In the genomic region with DNA sequence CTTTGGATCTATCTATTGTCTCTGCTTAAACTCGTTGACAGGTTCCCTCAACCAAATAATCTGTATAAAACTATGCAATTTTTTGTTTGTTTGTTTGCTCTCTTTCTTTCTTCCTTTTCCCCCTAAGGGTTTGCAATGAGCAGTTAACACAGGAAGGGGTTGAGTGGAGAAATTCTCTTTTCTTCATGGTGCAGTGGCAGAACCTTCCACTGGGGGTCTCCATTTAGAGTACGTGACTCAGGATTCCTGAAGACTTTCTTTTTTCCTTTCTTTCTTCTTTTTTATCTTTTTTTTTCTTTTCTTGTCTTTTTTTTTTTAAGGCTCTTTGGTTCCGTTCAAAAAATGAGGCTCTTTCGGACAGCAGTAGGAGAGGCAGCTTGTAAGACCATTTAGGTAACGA, we compare ENCODE assay signal across 14 cellular contexts. TPM values are rescaled to one million over a fixed set of nuclear protein-coding genes. Genes with fewer than 3 reads are reported as not detected.
DNase-seq lines count a peak whose midpoint lies in the region; ATAC-seq, FAIRE-seq and TF ChIP-seq lines count a peak whose summit lies in the region.
"Had no signal": no experiment of that assay in that cellular context is flagged by ENCODE, and none has a peak within 500 bp of the region (broad histone marks: within the 10 kb centered on the region; RNA-seq: fewer than 3 reads in every experiment).

No MANE protein-coding gene starts in this region.

- H3K27me3 Mint-ChIP-seq in mesothelial cell of epicardium (ENCODE audit: low read depth): peaks cover 31% of the 10 kb centered on the region
- no peaks in the 10 kb centered on the region for H3K27me3 Mint-ChIP-seq in Calu3 (ENCODE audit: unreplicated experiment)
- H3K27me3 Mint-ChIP-seq: activated B cell treated with CpG ODN at 0.5 μM for 24 hours had no signal

- H3K36me3 Mint-ChIP-seq in mesothelial cell of epicardium (no peaks in the 10 kb centered on the region), Calu3 (ENCODE audit: insufficient read depth, unreplicated experiment) (no peaks in the 10 kb centered on the region)

- no peak overlapping the region for H2BK15ac ChIP-seq in neuronal stem cell (ENCODE audit: low read length)

- CTCF ChIA-PET in Calu3 (lab: Charles Lee): no interaction called here

- H3K18ac ChIP-seq in neuronal stem cell (ENCODE audit: low read length): no peak overlapping the region

- no peak overlapping the region for H3K4ac ChIP-seq in neuronal stem cell (ENCODE audit: low read length)

- no peak for FAIRE-seq in D721Med (lab: Jason Lieb, UNC)

- WGBS in spleen, 5 donors: 50 to 57% (median 52%) methylated on average over 5 of the region's 5 CpGs
- no CpG with 5 or more reads among the region's 5 CpGs for WGBS in neuronal stem cell (ENCODE audit: extremely low coverage in 2 of 2, insufficient read length in 2 of 2, insufficient replicate concordance in 1 of 2), 2 donors

- H3K4me2 ChIP-seq in Karpas-422 (ENCODE audit: low read depth, low read length, poor library complexity, severe bottlenecking) (no peak overlapping the region), neuronal stem cell (ENCODE audit: insufficient read depth, low read length, poor library complexity, severe bottlenecking) (no peak overlapping the region)

- no peak overlapping the region for H3K14ac ChIP-seq in neuronal stem cell (ENCODE audit: low read length)

- intact Hi-C loops in spleen (cut with DNase I; ENCODE audit: low total_unique reads): no loop called here
- intact Hi-C loops in Calu3 (cut with micrococcal nuclease; ENCODE audit: unreplicated experiment): no loop called here

- H3K23ac ChIP-seq in neuronal stem cell (ENCODE audit: low read depth, low read length, poor library complexity): no peak overlapping the region

- H3K4me3 Mint-ChIP-seq in mesothelial cell of epicardium (no peak overlapping the region), Calu3 (ENCODE audit: low read depth, unreplicated experiment) (no peak overlapping the region)
- H3K4me3 Mint-ChIP-seq: activated B cell treated with CpG ODN at 0.5 μM for 24 hours had no signal

- no peak overlapping the region for H2AK5ac ChIP-seq in neuronal stem cell (ENCODE audit: low read depth, low read length)

- no peak overlapping the region for H3K27ac Mint-ChIP-seq in mesothelial cell of epicardium
- H3K27ac Mint-ChIP-seq in Calu3 (ENCODE audit: unreplicated experiment): no peak overlapping the region
- H3K27ac Mint-ChIP-seq: activated B cell treated with CpG ODN at 0.5 μM for 24 hours had no signal

- no peak for TF ChIP-seq POLR2A in spleen (IDR thresholded peaks at IDR 0.05)

- H3K4me3 ChIP-seq in Karpas-422 (ENCODE audit: low read length) (no peak overlapping the region), astrocyte of the cerebellum (ENCODE audit: low read depth, low read length) (no peak overlapping the region), spleen (no peak overlapping the region), neuronal stem cell (ENCODE audit: low read length in 2 of 2) (no peak overlapping the region)
- H3K4me3 ChIP-seq: skin epidermis had no signal

- no peak for ATAC-seq in HG03135 (IDR thresholded peaks at IDR 0.05; ENCODE audit: unreplicated experiment)

- no peak overlapping the region for H4K91ac ChIP-seq in neuronal stem cell (ENCODE audit: low read depth, low read length, poor library complexity)

- in situ Hi-C loops in astrocyte of the cerebellum (cut with HindIII; ENCODE audit: low sequenced_read_pairs): no loop called here

- H2BK12ac ChIP-seq in neuronal stem cell (ENCODE audit: low read length): no peak overlapping the region

- H3K9ac ChIP-seq in Karpas-422 (ENCODE audit: low read length) (no peak overlapping the region), neuronal stem cell (ENCODE audit: low read depth, low read length, poor library complexity) (no peak overlapping the region)

- H3K4me1 ChIP-seq in Karpas-422 (ENCODE audit: low read length) (no peaks in the 10 kb centered on the region), spleen (no peaks in the 10 kb centered on the region), neuronal stem cell (ENCODE audit: control insufficient read depth in 2 of 2, insufficient read depth in 1 of 2, low read depth in 1 of 2, low read length in 2 of 2) (peaks cover 0 to 8% of the 10 kb centered on the region in 2 donors)

- H3K27me3 ChIP-seq in Karpas-422 (ENCODE audit: low read length) (no peaks in the 10 kb centered on the region), spleen (replicated peaks in 1 of 7) (no peaks in the 10 kb centered on the region), neuronal stem cell (ENCODE audit: control insufficient read depth in 3 of 3, insufficient read depth in 3 of 3, low read depth in 1 of 3, low read length in 3 of 3) (peaks cover 0 to 4% (median 2%) of the 10 kb centered on the region in 3 experiments)

- no peak overlapping the region for H4K8ac ChIP-seq in neuronal stem cell (ENCODE audit: low read depth, low read length)

- no peak overlapping the region for H2BK120ac ChIP-seq in neuronal stem cell (ENCODE audit: low read depth, low read length)

- no peaks in the 10 kb centered on the region for H3K79me2 ChIP-seq in Karpas-422 (ENCODE audit: low read length)

- TF ChIP-seq CTCF in D721Med (IDR thresholded peaks at IDR 0.05; ENCODE audit: insufficient read depth, missing control alignments): peak; percentile 46
- peak; percentile 23 for TF ChIP-seq CTCF in astrocyte of the cerebellum (IDR thresholded peaks at IDR 0.05; ENCODE audit: low read depth, low read length, missing control alignments)
- TF ChIP-seq CTCF in mesothelial cell of epicardium (IDR thresholded peaks at IDR 0.05; ENCODE audit: unreplicated experiment): peak; percentile 74
- TF ChIP-seq CTCF in spleen (IDR thresholded peaks at IDR 0.05 in 8 of 11, conservative IDR thresholded peaks at IDR 0.05 in 3 of 11): no peak
- no peak for TF ChIP-seq CTCF in Calu3 (IDR thresholded peaks at IDR 0.05; ENCODE audit: unreplicated experiment)

- H2AFZ ChIP-seq in Karpas-422 (ENCODE audit: low read length): no peak overlapping the region
- no peak overlapping the region for H2AFZ ChIP-seq in neuronal stem cell (ENCODE audit: low read length)

- H3K9me2 ChIP-seq in Karpas-422 (replicated peaks; ENCODE audit: insufficient read depth, low read length): no peaks in the 10 kb centered on the region

- H3K36me3 ChIP-seq in Karpas-422 (ENCODE audit: insufficient read depth, low read length) (no peaks in the 10 kb centered on the region), spleen (no peaks in the 10 kb centered on the region), neuronal stem cell (replicated peaks in 1 of 2; ENCODE audit: control insufficient read depth in 2 of 2, insufficient read depth in 2 of 2, low read length in 2 of 2) (no peaks in the 10 kb centered on the region)

- H3K27ac ChIP-seq in Karpas-422 (ENCODE audit: low read length) (no peak overlapping the region), spleen (no peak overlapping the region), neuronal stem cell (replicated peaks; ENCODE audit: low read length) (no peak overlapping the region)
- H3K27ac ChIP-seq: skin epidermis had no signal

- no peak overlapping the region for H2BK5ac ChIP-seq in neuronal stem cell (ENCODE audit: low read length)

- DNase-seq in D721Med (ENCODE audit: insufficient read length, low spot score): no peak
- DNase-seq in Karpas-422: peak; percentile 45
- DNase-seq in astrocyte of the cerebellum (ENCODE audit: low read depth): no peak
- DNase-seq in mesothelial cell of epicardium (ENCODE audit: low spot score in 2 of 2, unreplicated experiment in 2 of 2): no peak
- DNase-seq in spleen: no peak
- no peak for DNase-seq in Calu3
- no peak for DNase-seq in neuronal stem cell (ENCODE audit: low spot score)
- DNase-seq: activated B cell treated with CpG ODN at 0.5 μM for 24 hours; activated naive CD4-positive, alpha-beta T cell treated with Interleukin-2 at 50 U/mL for 16 hours; DMS79 treated with DMSO at 0.1 percent for 48 hours; effector memory CD4-positive, alpha-beta T cell; NCI-H774 had no signal

- H3K4me1 Mint-ChIP-seq in mesothelial cell of epicardium (peaks cover 3% of the 10 kb centered on the region), Calu3 (ENCODE audit: low read depth, unreplicated experiment) (no peaks in the 10 kb centered on the region)
- H3K4me1 Mint-ChIP-seq: activated B cell treated with CpG ODN at 0.5 μM for 24 hours had no signal

- H3K79me1 ChIP-seq in neuronal stem cell (ENCODE audit: low read depth, low read length): no peaks in the 10 kb centered on the region

- H3K9me3 ChIP-seq in Karpas-422 (ENCODE audit: low read length): peaks cover 10% of the 10 kb centered on the region
- peaks cover 0 to 4% (median 0%) of the 10 kb centered on the region in 8 donors for H3K9me3 ChIP-seq in spleen
- peaks cover 0 to 2% of the 10 kb centered on the region in 2 donors for H3K9me3 ChIP-seq in neuronal stem cell (replicated peaks in 1 of 2; ENCODE audit: control insufficient read depth in 2 of 2, insufficient read depth in 1 of 2, low read depth in 1 of 2, low read length in 2 of 2)

- H3K9me3 Mint-ChIP-seq in mesothelial cell of epicardium (no peaks in the 10 kb centered on the region), Calu3 (ENCODE audit: low read depth, unreplicated experiment) (peaks cover 7% of the 10 kb centered on the region)
- H3K9me3 Mint-ChIP-seq: activated B cell treated with CpG ODN at 0.5 μM for 24 hours had no signal

- no TSS peak for BruUV-seq in Calu3 (replicated peaks; lab: Mats Ljungman, UMichigan)

- H4K20me1 ChIP-seq in Karpas-422 (ENCODE audit: insufficient read depth, low read depth, low read length): no peaks in the 10 kb centered on the region

RNA-seq across cellular contexts. Expression of gene RBFOX1, which starts 19.5 kb away (rescaled TPM):
- total RNA-seq in Karpas-422 (2014; rRNA removed; shearing (Covaris generic); ENCODE audit: low replicate concordance): 1.3 TPM in 1 of 2 replicates, not detected in the other
- total RNA-seq in mesothelial cell of epicardium (0.11 to 1.2 TPM (median 0.67 TPM) in 3 replicates), spleen (not detected), Calu3 (2022) (not detected in 2 replicates)
- under 1 TPM in 2 of 3 donors, not detected in 1; 0.07 to 0.13 TPM for polyA plus RNA-seq in spleen
- 0.56 TPM for polyA plus RNA-seq in neuronal stem cell (2013, experiment 1 of 2)
- 0.51 TPM for polyA plus RNA-seq in neuronal stem cell (2013, experiment 2 of 2)
- total RNA-seq: activated B cell treated with CpG ODN at 0.5 μM for 24 hours had no signal

Comparison
In these comparisons a context has a peak if more than half of its experiments do, and no peak if none do; other contexts are left out.
1. CTCF ChIP-seq: peak in D721Med (single experiment), astrocyte of the cerebellum (single experiment) and mesothelial cell of epicardium (single experiment); none in spleen (0 of 11) and Calu3 (single experiment).